Comparison of ENCODE assay signal across 1 cellular context in the genomic region with DNA sequence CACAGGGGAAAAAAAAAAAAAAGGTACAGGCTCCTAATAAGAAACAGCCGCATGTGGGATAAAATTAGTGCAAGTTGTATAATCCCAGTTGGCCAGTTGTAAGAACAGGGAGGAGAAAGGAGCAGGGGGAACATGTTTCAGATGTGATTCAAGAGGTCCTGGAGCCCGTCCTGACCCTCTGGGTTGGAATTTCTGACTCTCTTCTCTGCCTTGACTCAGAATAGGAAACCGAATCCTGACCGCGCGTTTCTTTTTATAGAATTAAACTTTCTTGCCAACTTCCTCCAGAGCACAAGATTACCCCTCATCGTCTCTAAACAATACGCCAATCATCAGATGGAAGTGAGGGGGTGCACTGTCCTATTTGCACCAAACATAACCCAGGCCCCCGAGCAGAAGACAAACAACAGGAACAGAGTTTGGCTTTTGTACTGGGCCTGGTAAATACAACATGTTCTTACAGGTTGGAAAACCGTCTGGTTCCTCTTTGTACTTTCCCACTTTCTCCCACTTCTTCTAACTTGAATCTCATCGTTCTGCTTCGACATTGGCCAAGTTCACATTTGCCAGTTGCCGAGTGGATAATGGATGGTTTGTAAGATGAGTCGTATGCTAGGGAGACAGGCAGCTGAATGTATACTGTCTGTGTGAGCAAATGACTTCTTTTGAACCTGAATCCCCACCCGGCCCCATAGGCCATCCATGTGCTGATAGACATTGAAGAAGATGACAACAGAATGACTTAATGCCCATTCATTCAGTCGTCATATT.
A peak's percentile ranks its signal among the peaks of the same experiment; 100 is the strongest.
TF ChIP-seq lines count a peak whose summit lies in the region.

No MANE protein-coding gene starts in this region.

TF ChIP-seq in SK-N-SH, 30 proteins besides CTCF, POLR2A, EP300 and RAD21 (continued from another document):
- TF ChIP-seq JUND (IDR thresholded peaks at IDR 0.05), result peak; percentile 73
- TF ChIP-seq NRF1 (IDR thresholded peaks at IDR 0.05; ENCODE audit: low read depth, low read length), result no peak
- peak; percentile 7 for TF ChIP-seq REST (IDR thresholded peaks at IDR 0.05; ENCODE audit: low read depth, low read length)
- peak; percentile 31; the same call in 1 of the 2 replicates for TF ChIP-seq FOXM1 (IDR thresholded peaks at IDR 0.05; ENCODE audit: low read depth)
- TF ChIP-seq POLR2AphosphoS5 (IDR thresholded peaks at IDR 0.05; ENCODE audit: low read depth, low read length), result peak; percentile 72; the same call in 1 of the 2 replicates
- no peak for TF ChIP-seq EZH2phosphoT487 (IDR thresholded peaks at IDR 0.05; ENCODE audit: borderline replicate concordance, low read depth)
- peak; percentile 59; the same call in 1 of the 2 replicates for TF ChIP-seq TEAD4 (IDR thresholded peaks at IDR 0.05; ENCODE audit: borderline replicate concordance, insufficient read depth)
- no peak for TF ChIP-seq YY1 (IDR thresholded peaks at IDR 0.05; ENCODE audit: low read depth)
- TF ChIP-seq SMC3 (IDR thresholded peaks at IDR 0.05; ENCODE audit: low read depth, low read length), result 0 out of 2 replicates have a peak, but pooled peaks have one; percentile 3
- TF ChIP-seq FOXJ3 (CRISPR knock-in tag; IDR thresholded peaks at IDR 0.05), result no peak
- TF ChIP-seq FOSL2 (IDR thresholded peaks at IDR 0.05; ENCODE audit: borderline replicate concordance, low read depth), result peak; percentile 66
- no peak for TF ChIP-seq ELF1 (IDR thresholded peaks at IDR 0.05)
- TF ChIP-seq GABPA (IDR thresholded peaks at IDR 0.05; ENCODE audit: low read depth), result no peak
- TF ChIP-seq GATA2 (CRISPR knock-in tag; IDR thresholded peaks at IDR 0.05), result no peak
